Comparison of ENCODE assay signal across 10 cellular contexts in the genomic region with DNA sequence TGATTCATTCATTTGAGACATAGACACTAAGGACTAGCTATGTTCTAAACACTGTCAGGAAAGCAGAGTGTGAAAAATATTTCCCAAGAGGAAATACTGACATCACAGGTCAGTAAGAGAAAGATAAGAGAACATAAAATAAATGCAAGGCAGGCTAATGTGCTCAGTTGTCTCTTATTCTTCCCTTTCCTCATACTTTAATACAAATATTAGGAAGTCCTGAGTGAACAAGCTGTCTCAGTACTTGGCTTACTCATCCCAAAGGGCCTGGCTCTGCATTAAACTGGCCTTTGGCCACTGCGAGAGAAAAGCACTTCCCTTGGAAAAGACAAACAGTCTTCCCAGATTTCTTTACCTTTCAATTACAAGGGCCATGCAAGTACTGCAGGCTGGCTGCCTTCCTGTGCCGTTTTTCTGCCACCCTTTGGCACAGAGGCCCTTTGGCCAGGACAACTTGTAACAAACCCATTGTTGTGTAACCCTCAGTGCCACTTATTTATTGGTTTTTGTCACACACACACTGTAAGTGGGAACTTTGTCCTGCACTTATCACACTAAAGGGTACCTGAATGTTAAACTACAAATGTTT. TPM values are rescaled to one million over a fixed set of nuclear protein-coding genes. Genes with fewer than 3 reads are reported as not detected.
DNase-seq lines count a peak whose midpoint lies in the region; ATAC-seq and TF ChIP-seq lines count a peak whose summit lies in the region.
"Had no signal": no experiment of that assay in that cellular context is flagged by ENCODE, and none has a peak within 500 bp of the region (broad histone marks: within the 10 kb centered on the region; RNA-seq: fewer than 3 reads in every experiment).

No MANE protein-coding gene starts in this region.

- no peak overlapping the region for H3K4me3 ChIP-seq in ascending aorta
- no peak overlapping the region for H3K4me3 ChIP-seq in cardiac muscle cell

- DNase-seq in ELR (ENCODE audit: low read depth): peak; percentile 14
- no peak for DNase-seq in ascending aorta (ENCODE audit: low spot score in 2 of 2)
- peak in 1 of 2 donors; percentile 68 for DNase-seq in cardiac muscle cell (ENCODE audit: low read depth in 1 of 2, low spot score in 1 of 2)
- peak; percentile 21 for DNase-seq in putamen (ENCODE audit: low spot score)
- no peak for DNase-seq in COLO829 (ENCODE audit: low spot score)
- no peak for DNase-seq in NOMO-1 (lab: John Stamatoyannopoulos, UW; ENCODE audit: unreplicated experiment in 2 of 2)
- DNase-seq in NCI-H128 (lab: John Stamatoyannopoulos, UW; ENCODE audit: unreplicated experiment): no peak
- DNase-seq: NCI-H187 treated with DMSO at 0.1 percent for 48 hours had no signal

- peak overlapping the region; percentile 31 to 34 for H3K27ac ChIP-seq in ascending aorta
- H3K27ac ChIP-seq in cardiac muscle cell: peak overlapping the region; percentile 58

- TF ChIP-seq CTCF in ascending aorta (IDR thresholded peaks at IDR 0.05): no peak
- TF ChIP-seq CTCF in cardiac muscle cell (IDR thresholded peaks at IDR 0.05; ENCODE audit: low read depth, low read length): no peak

- H3K36me3 ChIP-seq in ascending aorta (peaks cover 0 to 3% of the 10 kb centered on the region in 2 donors), cardiac muscle cell (peaks cover 10% of the 10 kb centered on the region)

- H3K27me3 ChIP-seq in ascending aorta (no peaks in the 10 kb centered on the region), cardiac muscle cell (no peaks in the 10 kb centered on the region)

- H3K9me3 ChIP-seq in ascending aorta (no peaks in the 10 kb centered on the region), cardiac muscle cell (ENCODE audit: low read depth) (no peaks in the 10 kb centered on the region)

- no peak for ATAC-seq in GM18502 (IDR thresholded peaks at IDR 0.05; ENCODE audit: poor library complexity, unreplicated experiment)
- ATAC-seq: activated naive CD4-positive, alpha-beta T cell treated with anti-CD3 and anti-CD28 coated beads, Interleukin-2, amount 50 U/mL, for 72 hours had no signal

- intact Hi-C loops in ascending aorta (cut with DNase I): no loop called here

- H3K4me1 ChIP-seq in ascending aorta (peaks cover 6 to 9% of the 10 kb centered on the region in 2 donors), cardiac muscle cell (ENCODE audit: low read depth) (peaks cover 6% of the 10 kb centered on the region)

RNA-seq across cellular contexts. Expression of gene EDC3, which starts 31.7 kb away (rescaled TPM):
- total RNA-seq in ascending aorta (8.8 TPM), cardiac muscle cell (16.1 and 17.6 TPM in 2 replicates)
- 25.2 and 41.5 TPM in 2 replicates for polyA plus RNA-seq in cardiac muscle cell

RNA-seq across cellular contexts. Expression of gene CLK3, which starts 48.5 kb away (rescaled TPM):
- total RNA-seq in ascending aorta (154 TPM), cardiac muscle cell (193 and 319 TPM in 2 replicates)
- 100 and 125 TPM in 2 replicates for polyA plus RNA-seq in cardiac muscle cell

Comparison
In these comparisons a context has a peak if more than half of its experiments do, and no peak if none do; other contexts are left out.
1. DNase-seq: peak in ELR (single experiment) and putamen (single experiment); none in ascending aorta (0 of 2), COLO829 (single experiment), NOMO-1 (0 of 2) and NCI-H128 (single experiment).